Comparison of ENCODE assay signal across 10 cellular contexts in genomic region chr2:136212426-136213378, GRCh38.
DNase-seq lines count a peak whose midpoint lies in the region; ATAC-seq and TF ChIP-seq lines count a peak whose summit lies in the region.
"Had no signal": no experiment of that assay in that cellular context is flagged by ENCODE, and none has a peak within 500 bp of the region (broad histone marks: within the 10 kb centered on the region; RNA-seq: fewer than 3 reads in every experiment).

No MANE protein-coding gene starts in this region.

- H4K8ac ChIP-seq in trophoblast cell (ENCODE audit: low read depth, low read length) = no peak overlapping the region

- ATAC-seq in GM18909 (IDR thresholded peaks at IDR 0.05; ENCODE audit: poor library complexity, unreplicated experiment) (peak; percentile 76), HG03025 (IDR thresholded peaks at IDR 0.05; ENCODE audit: low FRiP score, unreplicated experiment) (peak; percentile 52)
- ATAC-seq: right cardiac atrium had no signal

- H3K27ac ChIP-seq in BLaER1 = peak overlapping the region; percentile 92
- H3K27ac ChIP-seq in esophagus squamous epithelium = no peak overlapping the region
- H3K27ac ChIP-seq in trophoblast cell (ENCODE audit: low read depth, low read length) = no peak overlapping the region
- H3K27ac ChIP-seq: thoracic aorta had no signal

- H4K91ac ChIP-seq in trophoblast cell (ENCODE audit: low read depth, low read length) = no peak overlapping the region

- no peak overlapping the region for H2AFZ ChIP-seq in trophoblast cell (ENCODE audit: insufficient read depth, low read length, poor library complexity)

- H2AK5ac ChIP-seq in trophoblast cell (ENCODE audit: low read length) = no peak overlapping the region

- H3K36me3 Mint-ChIP-seq in activated CD4-positive, alpha-beta memory T cell treated with anti-CD3 and anti-CD28 coated beads, Interleukin-2, amount 10 ng/mL, durations not matched to agents 7 days and 5 days (ENCODE audit: low read depth) = no peaks in the 10 kb centered on the region

- no peak for TF ChIP-seq CTCF in esophagus squamous epithelium (IDR thresholded peaks at IDR 0.05)

- H3K9me3 Mint-ChIP-seq in activated CD4-positive, alpha-beta memory T cell treated with anti-CD3 and anti-CD28 coated beads, Interleukin-2, amount 10 ng/mL, durations not matched to agents 7 days and 5 days = peaks cover 16% of the 10 kb centered on the region

- no peak overlapping the region for H3K4me3 Mint-ChIP-seq in activated CD4-positive, alpha-beta memory T cell treated with anti-CD3 and anti-CD28 coated beads, Interleukin-2, amount 10 ng/mL, durations not matched to agents 7 days and 5 days

- no peak overlapping the region for H2BK12ac ChIP-seq in trophoblast cell (ENCODE audit: low read length)

- H3K4me1 ChIP-seq in BLaER1 (peaks cover 99% of the 10 kb centered on the region), esophagus squamous epithelium (no peaks in the 10 kb centered on the region), trophoblast cell (ENCODE audit: control insufficient read depth in 1 of 2, insufficient read depth in 2 of 2, low read length in 2 of 2) (peaks cover 2 to 11% of the 10 kb centered on the region in 2 experiments)

- TF ChIP-seq POLR2A in esophagus squamous epithelium (IDR thresholded peaks at IDR 0.05) = no peak

- WGBS in esophagus squamous epithelium, 2 donors = 52 to 71% methylated on average over 5 of the region's 5 CpGs
- WGBS in trophoblast cell (ENCODE audit: extremely low coverage, insufficient coverage, insufficient read length) = no CpG with 5 or more reads among the region's 5 CpGs

- H3K4me3 ChIP-seq in BLaER1 (peak overlapping the region; percentile 9; the same call in 1 of the 2 replicates), esophagus squamous epithelium (no peak overlapping the region), trophoblast cell (ENCODE audit: low read depth, low read length) (no peak overlapping the region)
- H3K4me3 ChIP-seq: thoracic aorta had no signal

- POLR2A ChIA-PET in activated CD4-positive, alpha-beta memory T cell treated with anti-CD3 and anti-CD28 coated beads, Interleukin-2, amount 10 ng/mL, durations not matched to agents 7 days and 5 days (lab: Charles Lee) = interaction anchor here (1.2 to 1.4 kb wide), 3 partner anchors 27 to 94 kb away, joined by 3 to 5 read pairs (median 4); partner anchors contain the start of gene CXCR4

- H3K4ac ChIP-seq in trophoblast cell (ENCODE audit: low read depth, low read length) = no peak overlapping the region

- H3K4me2 ChIP-seq in BLaER1 (peak overlapping the region; percentile 86), trophoblast cell (ENCODE audit: low read length) (no peak overlapping the region)

- intact Hi-C loops in esophagus squamous epithelium (cut with DNase I) = no loop called here

- H2BK5ac ChIP-seq in trophoblast cell (ENCODE audit: low read depth, low read length, poor library complexity) = no peak overlapping the region

- H3K9ac ChIP-seq in BLaER1 (0 out of 2 replicates have a peak overlapping the region, but pooled peaks have one; percentile 13), trophoblast cell (ENCODE audit: low read length) (no peak overlapping the region)

- H3K23ac ChIP-seq in trophoblast cell (ENCODE audit: low read length) = no peak overlapping the region

- no peaks in the 10 kb centered on the region for H3K79me2 ChIP-seq in trophoblast cell (ENCODE audit: control insufficient read depth, insufficient read depth, low read length, poor library complexity)

- DNase-seq in activated CD4-positive, alpha-beta memory T cell treated with anti-CD3 and anti-CD28 coated beads, Interleukin-2, amount 10 ng/mL, durations not matched to agents 7 days and 5 days = peak; percentile 34
- DNase-seq in esophagus squamous epithelium (lab: John Stamatoyannopoulos, UW) = no peak
- DNase-seq in HT-29 (ENCODE audit: low spot score) = no peak
- DNase-seq in NCI-H345 (lab: John Stamatoyannopoulos, UW) = no peak
- no peak for DNase-seq in trophoblast cell
- DNase-seq: right cardiac atrium had no signal

- no peak overlapping the region for H3K27ac Mint-ChIP-seq in activated CD4-positive, alpha-beta memory T cell treated with anti-CD3 and anti-CD28 coated beads, Interleukin-2, amount 10 ng/mL, durations not matched to agents 7 days and 5 days

- H3K27me3 ChIP-seq in BLaER1 (no peaks in the 10 kb centered on the region), esophagus squamous epithelium (peaks cover 0 to 7% (median 0%) of the 10 kb centered on the region in 4 donors), trophoblast cell (ENCODE audit: insufficient read depth, low read length) (no peaks in the 10 kb centered on the region)

- no peak overlapping the region for H4K12ac ChIP-seq in trophoblast cell (ENCODE audit: low read depth, low read length)

- H3K4me1 Mint-ChIP-seq in activated CD4-positive, alpha-beta memory T cell treated with anti-CD3 and anti-CD28 coated beads, Interleukin-2, amount 10 ng/mL, durations not matched to agents 7 days and 5 days = peaks cover 18% of the 10 kb centered on the region

- peaks cover 10% of the 10 kb centered on the region for H3K27me3 Mint-ChIP-seq in activated CD4-positive, alpha-beta memory T cell treated with anti-CD3 and anti-CD28 coated beads, Interleukin-2, amount 10 ng/mL, durations not matched to agents 7 days and 5 days

- H2BK120ac ChIP-seq in trophoblast cell (ENCODE audit: insufficient read depth, low read length, poor library complexity) = no peak overlapping the region

- H3K79me1 ChIP-seq in trophoblast cell (ENCODE audit: low read length) = no peaks in the 10 kb centered on the region

- no peaks in the 10 kb centered on the region for H4K20me1 ChIP-seq in BLaER1

- CTCF ChIA-PET in activated CD4-positive, alpha-beta memory T cell treated with anti-CD3 and anti-CD28 coated beads, Interleukin-2, amount 10 ng/mL, durations not matched to agents 7 days and 5 days (lab: Charles Lee) = interaction anchor here (0.9 to 1.4 kb wide), 2 partner anchors 20 to 299 kb away, joined by 3 to 4 read pairs; no protein-coding TSS in a partner anchor

- no peak overlapping the region for H3K18ac ChIP-seq in trophoblast cell (ENCODE audit: low read length)

- H3K36me3 ChIP-seq in BLaER1 (no peaks in the 10 kb centered on the region), esophagus squamous epithelium (no peaks in the 10 kb centered on the region), trophoblast cell (ENCODE audit: control insufficient read depth in 1 of 2, insufficient read depth in 2 of 2, low read length in 2 of 2) (no peaks in the 10 kb centered on the region)
- H3K36me3 ChIP-seq: thoracic aorta had no signal

- H3K14ac ChIP-seq in trophoblast cell (ENCODE audit: low read length) = no peak overlapping the region

- H3K9me3 ChIP-seq in BLaER1 = peaks cover 16% of the 10 kb centered on the region; the same call in 1 of the 2 replicates
- no peaks in the 10 kb centered on the region for H3K9me3 ChIP-seq in esophagus squamous epithelium
- no peaks in the 10 kb centered on the region for H3K9me3 ChIP-seq in trophoblast cell (ENCODE audit: insufficient read depth, low read depth, low read length)
- H3K9me3 ChIP-seq: thoracic aorta had no signal
